In genomic region chr2:169583494-169583893, GRCh38 we compare ENCODE assay signal across 1 cellular context.
TF ChIP-seq lines count a peak whose summit lies in the region.

No MANE protein-coding gene starts in this region.

TF ChIP-seq in IMR-90, 13 proteins besides CTCF, POLR2A, EP300 and RAD21:
- TF ChIP-seq CHD1 (IDR thresholded peaks at IDR 0.05; ENCODE audit: low read depth, low read length) (no peak), MAFK (IDR thresholded peaks at IDR 0.05; ENCODE audit: low read depth, low read length) (no peak), BHLHE40 (IDR thresholded peaks at IDR 0.05; ENCODE audit: low read depth, low read length) (no peak), MAZ (IDR thresholded peaks at IDR 0.05; ENCODE audit: borderline replicate concordance, low read depth, low read length) (no peak), ELK1 (IDR thresholded peaks at IDR 0.05; ENCODE audit: borderline replicate concordance, low read depth, low read length) (no peak), RCOR1 (IDR thresholded peaks at IDR 0.05; ENCODE audit: insufficient replicate concordance, low read length) (no peak), USF2 (IDR thresholded peaks at IDR 0.05; ENCODE audit: low read depth, low read length) (no peak), SMC3 (IDR thresholded peaks at IDR 0.05; ENCODE audit: low read depth, low read length) (no peak), CEBPB (IDR thresholded peaks at IDR 0.05; ENCODE audit: low read depth, low read length) (no peak), MXI1 (IDR thresholded peaks at IDR 0.05; ENCODE audit: borderline replicate concordance, low read depth, low read length) (no peak), RFX5 (IDR thresholded peaks at IDR 0.05; ENCODE audit: low read depth, low read length) (no peak), NFE2L2 (IDR thresholded peaks at IDR 0.05; ENCODE audit: low read depth, low read length) (no peak), FOS (IDR thresholded peaks at IDR 0.05; ENCODE audit: low read depth, low read length) (no peak)
